ENCODE assay signal across 8 cellular contexts in genomic region chr6:163782436-163783003, GRCh38.
DNase-seq lines count a peak whose midpoint lies in the region; ATAC-seq, FAIRE-seq and TF ChIP-seq lines count a peak whose summit lies in the region.

No MANE protein-coding gene starts in this region.

- no TSS peak for BruUV-seq in HepG2 (replicated peaks; lab: Mats Ljungman, UMichigan)

- in situ Hi-C loops in HepG2 (cut with HindIII; ENCODE audit: extremely low pct_ligation_motif_present, low pct_unique_long_range_greater_than_20kb), result no loop called here

- H3K4me2 ChIP-seq in HepG2 (ENCODE audit: low read depth, low read length), result no peak overlapping the region

- peaks cover 6% of the 10 kb centered on the region for H3K4me1 Mint-ChIP-seq in glutamatergic neuron (ENCODE audit: low read depth, unreplicated experiment)

- intact Hi-C loops in HepG2 (cut with micrococcal nuclease; ENCODE audit: unreplicated experiment), result no loop called here

- H3K9me3 Mint-ChIP-seq in glutamatergic neuron (ENCODE audit: unreplicated experiment), result peaks cover 1% of the 10 kb centered on the region

- no peak for TF ChIP-seq EP300 in HepG2 (IDR thresholded peaks at IDR 0.05; ENCODE audit: low read depth in 2 of 2, low read length in 2 of 2)
- TF ChIP-seq EP300 in HepG2 (CRISPR knock-in tag; IDR thresholded peaks at IDR 0.05; ENCODE audit: borderline replicate concordance), result no peak

- H3K9ac ChIP-seq in HepG2 (ENCODE audit: insufficient read depth, low read depth, low read length), result no peak overlapping the region

- no peak overlapping the region for H3K4me3 Mint-ChIP-seq in glutamatergic neuron (ENCODE audit: unreplicated experiment)

- H4K20me1 ChIP-seq in HepG2 (ENCODE audit: insufficient read depth, low read length), result no peaks in the 10 kb centered on the region

- peak; percentile 95 for ATAC-seq in GM21528 (IDR thresholded peaks at IDR 0.05; ENCODE audit: low FRiP score, unreplicated experiment)
- peak; percentile 82 for ATAC-seq in HG03520 (IDR thresholded peaks at IDR 0.05; ENCODE audit: unreplicated experiment)
- ATAC-seq in HepG2, result no peak

- no peak for TF ChIP-seq CTCF in GM10248 (IDR thresholded peaks at IDR 0.05; ENCODE audit: control extremely low read depth, extremely low read depth, low read depth, missing control alignments)
- no peak for TF ChIP-seq CTCF in glutamatergic neuron (IDR thresholded peaks at IDR 0.05; ENCODE audit: partially characterized antibody, unreplicated experiment)
- no peak for TF ChIP-seq CTCF in HepG2 (CRISPR knock-in tag; IDR thresholded peaks at IDR 0.05)

- H3K27ac Mint-ChIP-seq in glutamatergic neuron (ENCODE audit: unreplicated experiment), result peak overlapping the region; percentile 4

- H3K4me1 ChIP-seq in HepG2 (ENCODE audit: insufficient read depth, low read length), result no peaks in the 10 kb centered on the region

- H3K27ac ChIP-seq in HepG2 (ENCODE audit: extremely low read length, insufficient read depth, low read length), result no peak overlapping the region

- H3K27me3 ChIP-seq in HepG2 (ENCODE audit: control insufficient read depth in 1 of 2, insufficient read depth in 2 of 2, low read length in 2 of 2), result peaks cover 0 to 4% of the 10 kb centered on the region in 2 experiments; a peak in 1 of 5 replicates

- no peak for TF ChIP-seq RAD21 in HepG2 (CRISPR knock-in tag; IDR thresholded peaks at IDR 0.05)

- no peaks in the 10 kb centered on the region for H3K9me3 ChIP-seq in HepG2 (ENCODE audit: low read length)

- H2AFZ ChIP-seq in HepG2 (ENCODE audit: low read length), result no peak overlapping the region

- TF ChIP-seq POLR2A in HepG2 (IDR thresholded peaks at IDR 0.05; ENCODE audit: insufficient read depth in 1 of 2, low read depth in 2 of 2, low read length in 2 of 2), result no peak

- H3K36me3 ChIP-seq in HepG2 (replicated peaks in 1 of 2; ENCODE audit: control insufficient read depth in 1 of 2, insufficient read depth in 2 of 2, low read length in 2 of 2), result no peaks in the 10 kb centered on the region

- CTCF ChIA-PET in GM10248 (lab: Yijun Ruan, JAX) (interaction anchor here (1.2 kb wide), 2 partner anchors 14 to 57 kb away, joined by 3 to 4 read pairs; no protein-coding TSS in a partner anchor), HepG2 (lab: Yijun Ruan, JAX; ENCODE audit: low intra/inter-chr PET ratio, low total read pairs) (no interaction called here)

- FAIRE-seq in HepG2 (lab: Jason Lieb, UNC), result no peak

- H3K36me3 Mint-ChIP-seq in glutamatergic neuron (ENCODE audit: unreplicated experiment), result no peaks in the 10 kb centered on the region

- DNase-seq in GM10248 (ENCODE audit: extremely low spot score), result peak; percentile 28
- no peak for DNase-seq in glutamatergic neuron
- DNase-seq in HepG2 (ENCODE audit: low spot score), result no peak
- no peak for DNase-seq in NCI-H2171 treated with DMSO at 0.1 percent for 48 hours (lab: John Stamatoyannopoulos, UW)
- DNase-seq in HT-29 (ENCODE audit: low spot score), result no peak
- DNase-seq in effector CD4-positive, alpha-beta T cell, result no peak

- no peaks in the 10 kb centered on the region for H3K79me2 ChIP-seq in HepG2 (ENCODE audit: insufficient read depth, low read length)

- POLR2A ChIA-PET in GM10248 (lab: Yijun Ruan, JAX) (no interaction called here), HepG2 (lab: Yijun Ruan, JAX) (no interaction called here)

- H3K4me3 ChIP-seq in HepG2 (replicated peaks in 1 of 3; ENCODE audit: insufficient read depth in 1 of 3, low read depth in 2 of 3, low read length in 3 of 3), result no peak overlapping the region

- H3K27me3 Mint-ChIP-seq in glutamatergic neuron (ENCODE audit: unreplicated experiment), result peaks cover 2% of the 10 kb centered on the region

- WGBS in HepG2 (ENCODE audit: low lambda C conversion rate), result 33% methylated on average over 7 of the region's 7 CpGs

TF ChIP-seq in HepG2, 621 proteins besides CTCF, POLR2A, EP300 and RAD21:
- TF ChIP-seq ZNF33A (CRISPR knock-in tag; IDR thresholded peaks at IDR 0.05; ENCODE audit: borderline replicate concordance) (no peak), HOXD1 (CRISPR knock-in tag; IDR thresholded peaks at IDR 0.05) (no peak)
